8 cellular contexts compared by ENCODE assay signal in genomic region chr16:4693956-4694663, GRCh38. TPM values are rescaled to one million over a fixed set of nuclear protein-coding genes. Genes with fewer than 3 reads are reported as not detected.
A peak's percentile ranks its signal among the peaks of the same experiment; 100 is the strongest.
DNase-seq lines count a peak whose midpoint lies in the region; ATAC-seq and TF ChIP-seq lines count a peak whose summit lies in the region.

No MANE protein-coding gene starts in this region.

- peaks cover 18% of the 10 kb centered on the region for H3K4me1 ChIP-seq in neuron (ENCODE audit: insufficient read depth, low read length)

- DNase-seq in AG08396 (ENCODE audit: low spot score) (peak; percentile 85), NCI-H1105 (lab: John Stamatoyannopoulos, UW) (peak; percentile 2), fibroblast of villous mesenchyme (ENCODE audit: low read depth) (peak; percentile 84), pons (ENCODE audit: low spot score) (no peak)
- DNase-seq in activated effector memory CD4-positive, alpha-beta T cell treated with Interleukin-2 at 50 U/mL for 16 hours: peak; percentile 48

- no peaks in the 10 kb centered on the region for H3K27me3 ChIP-seq in neuron (ENCODE audit: insufficient read depth, low read length)

- peak; percentile 10 for ATAC-seq in GM19463 (IDR thresholded peaks at IDR 0.05; ENCODE audit: unreplicated experiment)
- ATAC-seq in GM19397 (IDR thresholded peaks at IDR 0.05; ENCODE audit: unreplicated experiment): no peak

- TF ChIP-seq CTCF in fibroblast of villous mesenchyme (IDR thresholded peaks at IDR 0.05; ENCODE audit: insufficient read depth, low read depth, low read length): no peak

- no peaks in the 10 kb centered on the region for H3K9me3 ChIP-seq in neuron (ENCODE audit: low read length)

- peak overlapping the region; percentile 46 for H2AFZ ChIP-seq in neuron (ENCODE audit: low read depth, low read length)

- peak overlapping the region; percentile 89 for H3K4me3 ChIP-seq in fibroblast of villous mesenchyme (ENCODE audit: low read depth, low read length)
- H3K4me3 ChIP-seq in neuron (ENCODE audit: low read length): peak overlapping the region; percentile 99

- H3K36me3 ChIP-seq in neuron (ENCODE audit: insufficient read depth, low read length): peaks cover 48% of the 10 kb centered on the region

RNA-seq across cellular contexts. Expression of gene NUDT16L1, which starts 0.7 kb away (rescaled TPM):
- total RNA-seq in fibroblast of villous mesenchyme: 28.5 and 31.2 TPM in 2 replicates

RNA-seq across cellular contexts. Expression of gene ANKS3, which starts 40.0 kb away (rescaled TPM):
- 25.4 and 33.2 TPM in 2 replicates for total RNA-seq in fibroblast of villous mesenchyme

RNA-seq across cellular contexts. Expression of gene DNAAF8, which starts 40.2 kb away (rescaled TPM):
- 1.3 and 1.7 TPM in 2 replicates for total RNA-seq in fibroblast of villous mesenchyme
